In genomic region chr3:46277476-46277875, GRCh38 we compare ENCODE assay signal across 33 cellular contexts. TPM values are rescaled to one million over a fixed set of nuclear protein-coding genes. Genes with fewer than 3 reads are reported as not detected.
DNase-seq lines count a peak whose midpoint lies in the region; ATAC-seq and TF ChIP-seq lines count a peak whose summit lies in the region.
"Had no signal": no experiment of that assay in that cellular context is flagged by ENCODE, and none has a peak within 500 bp of the region (broad histone marks: within the 10 kb centered on the region; RNA-seq: fewer than 3 reads in every experiment).

No MANE protein-coding gene starts in this region.

- H3K9me3 ChIP-seq in Loucy (ENCODE audit: insufficient read depth, low read depth, low read length) (no peaks in the 10 kb centered on the region), ascending aorta (no peaks in the 10 kb centered on the region)
- H3K9me3 ChIP-seq: BE2C, upper lobe of right lung had no signal

- H3K27ac Mint-ChIP-seq in activated T-cell treated with anti-CD3 and anti-CD28 coated beads, Interleukin-2, amount 50 U/mL, for 72 hours = peak overlapping the region; percentile 1
- peak overlapping the region; percentile 85 for H3K27ac Mint-ChIP-seq in activated CD8-positive, alpha-beta T cell treated with anti-CD3 and anti-CD28 coated beads, Interleukin-2, amount 10 ng/mL, durations not matched to agents 7 days and 5 days
- peak overlapping the region; percentile 76 to 85 for H3K27ac Mint-ChIP-seq in natural killer cell
- H3K27ac Mint-ChIP-seq: activated T-cell treated with anti-CD3 and anti-CD28 coated beads, Interleukin-2, amount 50 U/mL, for 24 hours; neural progenitor cell had no signal

- intact Hi-C loops in natural killer cell (cut with micrococcal nuclease) = loop anchor here (5.0 kb wide), 1 partner anchor 160 kb away; no protein-coding TSS in a partner anchor
- intact Hi-C loops in ascending aorta (cut with DNase I) = no loop called here

- 0 out of 2 replicates have a peak overlapping the region, but pooled peaks have one; percentile 2 for H2AFZ ChIP-seq in Loucy (ENCODE audit: low read length)
- H2AFZ ChIP-seq: GM23248, neural progenitor cell, parathyroid adenoma had no signal

- H4K20me1 ChIP-seq in Loucy (ENCODE audit: insufficient read depth, low read length, poor library complexity, severe bottlenecking) = no peaks in the 10 kb centered on the region

- no peak for DNase-seq in activated T-cell treated with anti-CD3 and anti-CD28 coated beads, Interleukin-2, amount 50 U/mL, for 72 hours
- DNase-seq in activated T-cell treated with anti-CD3 and anti-CD28 coated beads, Interleukin-2, amount 50 U/mL, for 4 hours = no peak
- no peak for DNase-seq in activated CD8-positive, alpha-beta T cell treated with anti-CD3 and anti-CD28 coated beads, Interleukin-2, amount 10 ng/mL, durations not matched to agents 7 days and 5 days
- DNase-seq in natural killer cell = no peak
- no peak for DNase-seq in globus pallidus (ENCODE audit: low spot score)
- DNase-seq in ascending aorta (ENCODE audit: low spot score in 2 of 2) = no peak
- no peak for DNase-seq in activated effector memory CD4-positive, alpha-beta T cell treated with anti-CD3 and anti-CD28 coated beads, Interleukin-2, amount 50 U/mL, for 16 hours
- DNase-seq: activated CD4-positive, CD25-positive, alpha-beta regulatory T cell; activated naive CD4-positive, alpha-beta T cell treated with Interleukin-2 at 50 U/mL for 16 hours; activated T-cell treated with anti-CD3 and anti-CD28 coated beads, Interleukin-2, amount 50 U/mL, for 24 hours; anterior cingulate cortex; BE2C; Caco-2; DMS53; effector CD8-positive, alpha-beta T cell; GM23248; left ventricle myocardium inferior; mesenchymal stem cell; NCI-H146; NCI-H446; NCI-H774; RPMI8226; stimulated activated naive CD8-positive, alpha-beta T cell treated with anti-CD3 and anti-CD28 coated beads, Interleukin-15, Interleukin-2, amounts not matched to agents 100 U/mL and 50 U/mL, for 24 hours; upper lobe of right lung had no signal

- no peak for TF ChIP-seq CTCF in Loucy (conservative IDR thresholded peaks at IDR 0.05; ENCODE audit: low read length)
- no peak for TF ChIP-seq CTCF in natural killer cell (IDR thresholded peaks at IDR 0.05)
- TF ChIP-seq CTCF in ascending aorta (IDR thresholded peaks at IDR 0.05) = no peak

- peak overlapping the region; percentile 55 for H3K4me3 ChIP-seq in Loucy (ENCODE audit: low read length, poor library complexity, severe bottlenecking)
- H3K4me3 ChIP-seq in ascending aorta = no peak overlapping the region
- H3K4me3 ChIP-seq: GM23248, left ventricle myocardium inferior, neural progenitor cell, skin epidermis, upper lobe of right lung had no signal

- no peak overlapping the region for H3K4me3 Mint-ChIP-seq in activated T-cell treated with anti-CD3 and anti-CD28 coated beads, Interleukin-2, amount 50 U/mL, for 72 hours
- H3K4me3 Mint-ChIP-seq in activated T-cell treated with anti-CD3 and anti-CD28 coated beads, Interleukin-2, amount 50 U/mL, for 4 hours = no peak overlapping the region
- H3K4me3 Mint-ChIP-seq in activated CD8-positive, alpha-beta T cell treated with anti-CD3 and anti-CD28 coated beads, Interleukin-2, amount 10 ng/mL, durations not matched to agents 7 days and 5 days = no peak overlapping the region
- peak overlapping the region; percentile 63 for H3K4me3 Mint-ChIP-seq in natural killer cell
- H3K4me3 Mint-ChIP-seq: activated T-cell treated with anti-CD3 and anti-CD28 coated beads, Interleukin-2, amount 50 U/mL, for 24 hours; neural progenitor cell had no signal

- H3F3A ChIP-seq in Loucy (ENCODE audit: low read depth) = no peaks in the 10 kb centered on the region; the same call in 1 of the 2 replicates

- no peak overlapping the region for H3K27ac ChIP-seq in ascending aorta
- H3K27ac ChIP-seq: epithelial cell of prostate, GM23248, left ventricle myocardium inferior, neural progenitor cell, parathyroid adenoma, upper lobe of right lung had no signal

- CTCF ChIA-PET in activated CD8-positive, alpha-beta T cell treated with anti-CD3 and anti-CD28 coated beads, Interleukin-2, amount 10 ng/mL, durations not matched to agents 7 days and 5 days (lab: Charles Lee) = interaction anchor here (0.9 to 5.7 kb wide), 8 partner anchors 22 to 315 kb away, joined by 3 to 276 read pairs (median 24); partner anchors contain the start of gene CCR5

- H3K36me3 Mint-ChIP-seq in activated T-cell treated with anti-CD3 and anti-CD28 coated beads, Interleukin-2, amount 50 U/mL, for 72 hours (ENCODE audit: insufficient read depth in 2 of 2) = peaks cover 9% of the 10 kb centered on the region in 2 donors
- H3K36me3 Mint-ChIP-seq in activated T-cell treated with anti-CD3 and anti-CD28 coated beads, Interleukin-2, amount 50 U/mL, for 4 hours (ENCODE audit: insufficient read depth) = peaks cover 6% of the 10 kb centered on the region
- H3K36me3 Mint-ChIP-seq in activated CD8-positive, alpha-beta T cell treated with anti-CD3 and anti-CD28 coated beads, Interleukin-2, amount 10 ng/mL, durations not matched to agents 7 days and 5 days (ENCODE audit: low read depth) = peaks cover 35% of the 10 kb centered on the region
- no peaks in the 10 kb centered on the region for H3K36me3 Mint-ChIP-seq in natural killer cell
- H3K36me3 Mint-ChIP-seq: neural progenitor cell had no signal

- no peaks in the 10 kb centered on the region for H3K36me3 ChIP-seq in Loucy (ENCODE audit: insufficient read depth, low read length)
- no peaks in the 10 kb centered on the region for H3K36me3 ChIP-seq in ascending aorta
- H3K36me3 ChIP-seq: BE2C, left ventricle myocardium inferior, neural progenitor cell, upper lobe of right lung had no signal

- H3K27me3 ChIP-seq in Loucy (ENCODE audit: insufficient read depth, low read length, poor library complexity, severe bottlenecking) (no peaks in the 10 kb centered on the region), ascending aorta (no peaks in the 10 kb centered on the region)
- H3K27me3 ChIP-seq: BE2C, neural progenitor cell, upper lobe of right lung had no signal

- POLR2A ChIA-PET in activated CD8-positive, alpha-beta T cell treated with anti-CD3 and anti-CD28 coated beads, Interleukin-2, amount 10 ng/mL, durations not matched to agents 7 days and 5 days (lab: Charles Lee) = no interaction called here

- H3K4me1 Mint-ChIP-seq in activated T-cell treated with anti-CD3 and anti-CD28 coated beads, Interleukin-2, amount 50 U/mL, for 72 hours (ENCODE audit: low read depth) = peaks cover 39% of the 10 kb centered on the region
- peaks cover 52% of the 10 kb centered on the region for H3K4me1 Mint-ChIP-seq in activated T-cell treated with anti-CD3 and anti-CD28 coated beads, Interleukin-2, amount 50 U/mL, for 4 hours (ENCODE audit: low read depth)
- H3K4me1 Mint-ChIP-seq in activated CD8-positive, alpha-beta T cell treated with anti-CD3 and anti-CD28 coated beads, Interleukin-2, amount 10 ng/mL, durations not matched to agents 7 days and 5 days (ENCODE audit: low read depth) = peaks cover 68% of the 10 kb centered on the region
- peaks cover 48 to 52% of the 10 kb centered on the region in 2 donors for H3K4me1 Mint-ChIP-seq in natural killer cell
- H3K4me1 Mint-ChIP-seq: neural progenitor cell had no signal

- peaks cover 4 to 5% of the 10 kb centered on the region in 2 donors for H3K9me3 Mint-ChIP-seq in activated T-cell treated with anti-CD3 and anti-CD28 coated beads, Interleukin-2, amount 50 U/mL, for 72 hours
- peaks cover 10% of the 10 kb centered on the region for H3K9me3 Mint-ChIP-seq in activated T-cell treated with anti-CD3 and anti-CD28 coated beads, Interleukin-2, amount 50 U/mL, for 4 hours
- peaks cover 20% of the 10 kb centered on the region for H3K9me3 Mint-ChIP-seq in activated CD8-positive, alpha-beta T cell treated with anti-CD3 and anti-CD28 coated beads, Interleukin-2, amount 10 ng/mL, durations not matched to agents 7 days and 5 days (ENCODE audit: insufficient read depth)
- H3K9me3 Mint-ChIP-seq in natural killer cell = no peaks in the 10 kb centered on the region

- no peaks in the 10 kb centered on the region for H3K79me2 ChIP-seq in Loucy (ENCODE audit: insufficient read depth, low read length)
- H3K79me2 ChIP-seq: parathyroid adenoma had no signal

- H3K27me3 Mint-ChIP-seq in activated T-cell treated with anti-CD3 and anti-CD28 coated beads, Interleukin-2, amount 50 U/mL, for 72 hours (ENCODE audit: low read depth) = peaks cover 57% of the 10 kb centered on the region
- H3K27me3 Mint-ChIP-seq in activated T-cell treated with anti-CD3 and anti-CD28 coated beads, Interleukin-2, amount 50 U/mL, for 4 hours (ENCODE audit: low read depth) = no peaks in the 10 kb centered on the region
- no peaks in the 10 kb centered on the region for H3K27me3 Mint-ChIP-seq in activated CD8-positive, alpha-beta T cell treated with anti-CD3 and anti-CD28 coated beads, Interleukin-2, amount 10 ng/mL, durations not matched to agents 7 days and 5 days (ENCODE audit: low read depth)
- H3K27me3 Mint-ChIP-seq in natural killer cell (ENCODE audit: low read depth in 2 of 2) = no peaks in the 10 kb centered on the region

- H3K4me2 ChIP-seq in Loucy (ENCODE audit: low read depth, low read length, poor library complexity, severe bottlenecking) = peak overlapping the region; percentile 81
- H3K4me2 ChIP-seq: neural progenitor cell had no signal

- H3K9ac ChIP-seq in Loucy (ENCODE audit: low read depth, low read length, poor library complexity, severe bottlenecking) = peak overlapping the region; percentile 53
- H3K9ac ChIP-seq: GM23248, neural progenitor cell, parathyroid adenoma had no signal

- H3K9me2 ChIP-seq in Loucy (replicated peaks; ENCODE audit: low read depth, low read length) = no peaks in the 10 kb centered on the region

- no peak for ATAC-seq in activated T-cell treated with anti-CD3 and anti-CD28 coated beads, Interleukin-2, amount 50 U/mL, for 72 hours (replicated peaks in 1 of 2)
- no peak for ATAC-seq in activated T-cell treated with anti-CD3 and anti-CD28 coated beads, Interleukin-2, amount 50 U/mL, for 4 hours
- ATAC-seq in activated CD8-positive, alpha-beta T cell treated with anti-CD3 and anti-CD28 coated beads, Interleukin-2, amount 10 ng/mL, durations not matched to agents 7 days and 5 days = no peak
- ATAC-seq in natural killer cell = peak; percentile 13 to 14 (median 14)
- ATAC-seq: stimulated activated naive CD8-positive, alpha-beta T cell treated with anti-CD3 and anti-CD28 coated beads, Interleukin-15, Interleukin-2, amounts not matched to agents 100 U/mL and 50 U/mL, for 24 hours had no signal

- peaks cover 52% of the 10 kb centered on the region for H3K4me1 ChIP-seq in Loucy (ENCODE audit: insufficient read depth, low read length, poor library complexity, severe bottlenecking)
- no peaks in the 10 kb centered on the region for H3K4me1 ChIP-seq in ascending aorta
- H3K4me1 ChIP-seq: BE2C, Caco-2, left ventricle myocardium inferior, neural progenitor cell, parathyroid adenoma, upper lobe of right lung had no signal

RNA-seq across cellular contexts. Expression of gene CCR3, which starts 35.2 kb away (rescaled TPM):
- not detected for total RNA-seq in activated T-cell treated with anti-CD3 and anti-CD28 coated beads, Interleukin-2, amount 50 U/mL, for 72 hours
- not detected for total RNA-seq in activated T-cell treated with anti-CD3 and anti-CD28 coated beads, Interleukin-2, amount 50 U/mL, for 4 hours
- total RNA-seq in activated CD8-positive, alpha-beta T cell treated with anti-CD3 and anti-CD28 coated beads, Interleukin-2, amount 10 ng/mL, durations not matched to agents 7 days and 5 days = under 1 TPM; 0.34 to 0.37 TPM
- total RNA-seq in natural killer cell = 10 to 100 TPM in 1 of 3 donors, 1 to 10 TPM in 1, not detected in 1; 1.5 to 36.7 TPM
- not detected for total RNA-seq in ascending aorta
- total RNA-seq: GM23248, HepG2, left ventricle myocardium inferior, OCI-LY7, SK-MEL-5, temporal lobe had no signal

Comparison
In these comparisons a context has a peak if more than half of its experiments do, and no peak if none do; other contexts are left out.
1. ATAC-seq: peak in natural killer cell (3 of 3); none in activated T-cell treated with anti-CD3 and anti-CD28 coated beads, Interleukin-2, amount 50 U/mL, for 72 hours (0 of 2), activated T-cell treated with anti-CD3 and anti-CD28 coated beads, Interleukin-2, amount 50 U/mL, for 4 hours (0 of 2) and activated CD8-positive, alpha-beta T cell treated with anti-CD3 and anti-CD28 coated beads, Interleukin-2, amount 10 ng/mL, durations not matched to agents 7 days and 5 days (single experiment).
2. H3K27ac Mint-ChIP-seq: peak in every context shown above with its lines; median percentile 85 in activated CD8-positive, alpha-beta T cell treated with anti-CD3 and anti-CD28 coated beads, Interleukin-2, amount 10 ng/mL, durations not matched to agents 7 days and 5 days; 80 in natural killer cell; 1 in activated T-cell treated with anti-CD3 and anti-CD28 coated beads, Interleukin-2, amount 50 U/mL, for 72 hours.